Comparison of ENCODE assay signal across 20 cellular contexts in the genomic region with DNA sequence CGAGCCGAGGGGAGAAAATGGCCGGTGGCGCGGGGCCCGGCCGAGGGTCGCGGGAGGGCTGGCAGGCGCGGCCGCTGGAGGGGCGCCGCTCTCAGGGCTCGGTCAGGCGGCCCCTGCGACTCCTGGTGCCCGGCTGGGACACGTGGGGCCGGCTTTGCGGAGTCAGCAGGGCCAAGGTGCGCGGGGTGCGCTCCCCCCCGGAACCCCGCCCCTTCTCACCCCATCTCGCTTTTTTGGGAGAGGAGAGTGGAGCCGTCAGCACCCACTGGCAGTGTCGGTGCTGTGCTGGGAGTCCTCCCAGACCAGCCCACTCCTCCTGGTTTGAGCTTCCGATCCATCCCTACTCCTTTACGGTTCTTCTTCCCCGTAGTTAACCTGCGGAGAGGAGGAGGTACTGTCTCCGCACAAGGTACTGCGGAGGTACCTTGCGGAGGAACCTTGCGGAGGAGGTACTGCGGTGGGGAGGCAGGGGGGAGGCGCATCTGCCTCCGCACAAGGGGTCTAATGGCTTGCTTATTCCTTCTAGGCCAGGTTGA. TPM values are rescaled to one million over a fixed set of nuclear protein-coding genes. Genes with fewer than 3 reads are reported as not detected.
DNase-seq lines count a peak whose midpoint lies in the region; ATAC-seq and TF ChIP-seq lines count a peak whose summit lies in the region.
"Had no signal": no experiment of that assay in that cellular context is flagged by ENCODE, and none has a peak within 500 bp of the region (broad histone marks: within the 10 kb centered on the region; RNA-seq: fewer than 3 reads in every experiment).

No MANE protein-coding gene starts in this region.

- no peak for DNase-seq in activated CD4-positive, alpha-beta T cell treated with anti-CD3 and anti-CD28 coated beads, Interleukin-2, amount 10 ng/mL, durations not matched to agents 24 days and 14 days
- no peak for DNase-seq in activated CD4-positive, alpha-beta T cell treated with anti-CD3 and anti-CD28 coated beads for 48 hours
- peak; percentile 70 for DNase-seq in endodermal cell
- no peak for DNase-seq in nephron progenitor cell
- DNase-seq in HT-29 (ENCODE audit: low spot score): no peak
- DNase-seq in NCI-H446 (lab: John Stamatoyannopoulos, UW): no peak
- DNase-seq: 8988T; activated CD4-positive, alpha-beta T cell treated with anti-CD3 and anti-CD28 coated beads, Interleukin-2, amount 50 U/mL, for 4 hours; amniotic stem cell; effector CD8-positive, alpha-beta T cell; head of caudate nucleus; MG63; NCI-H226; NK-92 treated with Interleukin-12 subunit alpha and Interleukin-12 subunit beta, amount 100 ng/mL, for 24 hours; RPMI8226; tibial artery had no signal

- H3K27ac ChIP-seq in HUES6 (ENCODE audit: low read depth, low read length) (no peak overlapping the region), endodermal cell (ENCODE audit: low read depth, low read length) (no peak overlapping the region)
- H3K27ac ChIP-seq: BLaER1, tibial artery had no signal

- TF ChIP-seq CTCF in endodermal cell (conservative IDR thresholded peaks at IDR 0.05) (no peak), nephron progenitor cell (IDR thresholded peaks at IDR 0.05) (no peak)

- H3K4me3 Mint-ChIP-seq in activated CD4-positive, alpha-beta T cell treated with anti-CD3 and anti-CD28 coated beads, Interleukin-2, amount 10 ng/mL, durations not matched to agents 24 days and 14 days: peak overlapping the region; percentile 26
- H3K4me3 Mint-ChIP-seq in endodermal cell (peak overlapping the region; percentile 36), nephron progenitor cell (peak overlapping the region; percentile 77)

- no peak for ATAC-seq in HG03378 (IDR thresholded peaks at IDR 0.05; ENCODE audit: unreplicated experiment)
- ATAC-seq: naive thymus-derived CD4-positive, alpha-beta T cell had no signal

- peaks cover 22% of the 10 kb centered on the region for H3K4me1 ChIP-seq in HUES6 (ENCODE audit: control insufficient read depth, insufficient read depth, low read length)
- H3K4me1 ChIP-seq in endodermal cell (ENCODE audit: control insufficient read depth, insufficient read depth, low read length): peaks cover 3% of the 10 kb centered on the region

- H3K36me3 ChIP-seq in HUES6 (ENCODE audit: control insufficient read depth, insufficient read depth, low read length): no peaks in the 10 kb centered on the region
- H3K36me3 ChIP-seq in endodermal cell (ENCODE audit: control insufficient read depth, insufficient read depth, low read length): no peaks in the 10 kb centered on the region
- H3K36me3 ChIP-seq: BLaER1, MG63, tibial artery had no signal

- no peaks in the 10 kb centered on the region for H3K9me3 ChIP-seq in HUES6 (ENCODE audit: control insufficient read depth, insufficient read depth, low read depth, low read length)
- H3K9me3 ChIP-seq in endodermal cell (ENCODE audit: control insufficient read depth, low read length): no peaks in the 10 kb centered on the region
- H3K9me3 ChIP-seq: BLaER1, MG63, tibial artery had no signal

- WGBS in endodermal cell (ENCODE audit: insufficient coverage in 1 of 2, insufficient read length in 1 of 2), 2 experiments: 11 to 15% methylated on average over 24 to 40 of the region's 40 CpGs

- intact Hi-C loops in activated CD4-positive, alpha-beta T cell treated with anti-CD3 and anti-CD28 coated beads, Interleukin-2, amount 10 ng/mL, durations not matched to agents 24 days and 14 days (cut with micrococcal nuclease): loop anchor here (10.0 kb wide), 1 partner anchor 1579 kb away; a partner anchor contains a TSS

- H3K27me3 Mint-ChIP-seq in activated CD4-positive, alpha-beta T cell treated with anti-CD3 and anti-CD28 coated beads, Interleukin-2, amount 10 ng/mL, durations not matched to agents 24 days and 14 days: peaks cover 62% of the 10 kb centered on the region
- H3K27me3 Mint-ChIP-seq in endodermal cell (ENCODE audit: insufficient read depth) (peaks cover 92% of the 10 kb centered on the region), nephron progenitor cell (ENCODE audit: low read depth, poor library complexity) (peaks cover 87% of the 10 kb centered on the region)

- H3K9me3 Mint-ChIP-seq in activated CD4-positive, alpha-beta T cell treated with anti-CD3 and anti-CD28 coated beads, Interleukin-2, amount 10 ng/mL, durations not matched to agents 24 days and 14 days: no peaks in the 10 kb centered on the region
- H3K9me3 Mint-ChIP-seq in endodermal cell (peaks cover 5% of the 10 kb centered on the region), nephron progenitor cell (no peaks in the 10 kb centered on the region)

- no peak overlapping the region for H3K27ac Mint-ChIP-seq in activated CD4-positive, alpha-beta T cell treated with anti-CD3 and anti-CD28 coated beads, Interleukin-2, amount 10 ng/mL, durations not matched to agents 24 days and 14 days
- no peak overlapping the region for H3K27ac Mint-ChIP-seq in endodermal cell
- H3K27ac Mint-ChIP-seq in nephron progenitor cell: no peak overlapping the region

- H3K9ac ChIP-seq in HUES6 (ENCODE audit: low read length): no peak overlapping the region
- no peak overlapping the region for H3K9ac ChIP-seq in endodermal cell (ENCODE audit: extremely low read depth, low read length, poor library complexity, severe bottlenecking)
- H3K9ac ChIP-seq: BLaER1 had no signal

- H3K36me3 Mint-ChIP-seq in activated CD4-positive, alpha-beta T cell treated with anti-CD3 and anti-CD28 coated beads, Interleukin-2, amount 10 ng/mL, durations not matched to agents 24 days and 14 days (ENCODE audit: low read depth): no peaks in the 10 kb centered on the region
- H3K36me3 Mint-ChIP-seq in endodermal cell (ENCODE audit: low read depth): no peaks in the 10 kb centered on the region
- H3K36me3 Mint-ChIP-seq in nephron progenitor cell (ENCODE audit: low read depth): no peaks in the 10 kb centered on the region

- H3K27me3 ChIP-seq in HUES6 (ENCODE audit: control insufficient read depth, insufficient read depth, low read length) (peaks cover 95% of the 10 kb centered on the region), endodermal cell (ENCODE audit: control insufficient read depth, insufficient read depth, low read length, poor library complexity, severe bottlenecking) (peaks cover 94% of the 10 kb centered on the region)

- H3K4me1 Mint-ChIP-seq in activated CD4-positive, alpha-beta T cell treated with anti-CD3 and anti-CD28 coated beads, Interleukin-2, amount 10 ng/mL, durations not matched to agents 24 days and 14 days: peaks cover 15% of the 10 kb centered on the region
- peaks cover 14% of the 10 kb centered on the region for H3K4me1 Mint-ChIP-seq in endodermal cell
- H3K4me1 Mint-ChIP-seq in nephron progenitor cell: peaks cover 19% of the 10 kb centered on the region

- H3K4me3 ChIP-seq in HUES6 (ENCODE audit: low read depth, low read length) (peak overlapping the region; percentile 42; the same call in 1 of the 2 replicates), endodermal cell (ENCODE audit: low read length) (no peak overlapping the region)
- H3K4me3 ChIP-seq: BLaER1, MG63 had no signal

RNA-seq across cellular contexts. Expression of a gene that starts 19.0 kb away (rescaled TPM):
- total RNA-seq in activated CD4-positive, alpha-beta T cell treated with anti-CD3 and anti-CD28 coated beads, Interleukin-2, amount 10 ng/mL, durations not matched to agents 24 days and 14 days: 9.4 TPM in 2 replicates
- 1 to 10 TPM; 5.4 to 5.6 TPM for total RNA-seq in endodermal cell
- 11.0 TPM for polyA plus RNA-seq in endodermal cell (2013, experiment 1 of 2)
- 8.7 TPM for polyA plus RNA-seq in endodermal cell (2013, experiment 2 of 2)
- total RNA-seq in HT-29 (2014; rRNA removed; shearing (Covaris generic)): 14.4 and 14.9 TPM in 2 replicates

RNA-seq across cellular contexts. Expression of a gene that starts 23.3 kb away (rescaled TPM):
- total RNA-seq in activated CD4-positive, alpha-beta T cell treated with anti-CD3 and anti-CD28 coated beads, Interleukin-2, amount 10 ng/mL, durations not matched to agents 24 days and 14 days: 18.5 and 19.4 TPM in 2 replicates
- total RNA-seq in endodermal cell: 1 to 10 TPM; 4.2 to 4.9 TPM
- 14.4 TPM for polyA plus RNA-seq in endodermal cell (2013, experiment 1 of 2)
- polyA plus RNA-seq in endodermal cell (2013, experiment 2 of 2): 9.6 TPM
- total RNA-seq in HT-29 (2014; rRNA removed; shearing (Covaris generic)): 71.4 and 72.0 TPM in 2 replicates

RNA-seq across cellular contexts. Expression of a gene that starts 38.0 kb away (rescaled TPM):
- total RNA-seq in activated CD4-positive, alpha-beta T cell treated with anti-CD3 and anti-CD28 coated beads, Interleukin-2, amount 10 ng/mL, durations not matched to agents 24 days and 14 days: 7.5 and 8.2 TPM in 2 replicates
- 10 to 100 TPM; 75.0 to 78.6 TPM for total RNA-seq in endodermal cell
- polyA plus RNA-seq in endodermal cell (2013, experiment 1 of 2): 74.2 TPM
- 70.5 TPM for polyA plus RNA-seq in endodermal cell (2013, experiment 2 of 2)
- 9.5 and 13.4 TPM in 2 replicates for total RNA-seq in HT-29 (2014; rRNA removed; shearing (Covaris generic))

Comparison
In these comparisons a context has a peak if more than half of its experiments do, and no peak if none do; other contexts are left out.
1. H3K4me3 Mint-ChIP-seq: peak in every context shown above with its lines; median percentile 77 in nephron progenitor cell; 36 in endodermal cell; 26 in activated CD4-positive, alpha-beta T cell treated with anti-CD3 and anti-CD28 coated beads, Interleukin-2, amount 10 ng/mL, durations not matched to agents 24 days and 14 days.